ENCODE assay signal across 11 cellular contexts in the genomic region with DNA sequence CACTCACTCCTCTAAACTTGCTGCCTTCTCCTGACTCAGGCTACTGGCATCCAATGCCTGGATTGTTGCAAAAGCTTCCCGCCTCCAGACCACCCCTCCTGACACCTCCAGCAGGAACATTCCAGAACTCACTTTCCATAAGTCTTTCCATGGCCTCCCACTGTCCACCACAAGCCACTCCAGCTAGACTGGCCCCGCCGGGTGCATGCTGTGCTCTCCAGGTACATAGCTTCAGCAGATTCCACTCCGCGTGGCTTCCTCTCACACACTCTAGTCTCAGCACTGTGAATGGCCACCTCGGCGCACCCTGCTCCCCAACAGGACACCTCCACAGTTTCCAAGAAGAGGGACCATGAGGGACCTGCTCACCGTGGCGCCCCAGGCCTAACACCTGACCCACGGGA. TPM values are rescaled to one million over a fixed set of nuclear protein-coding genes. Genes with fewer than 3 reads are reported as not detected.
DNase-seq lines count a peak whose midpoint lies in the region; ATAC-seq, FAIRE-seq and TF ChIP-seq lines count a peak whose summit lies in the region.
"Had no signal": no experiment of that assay in that cellular context is flagged by ENCODE, and none has a peak within 500 bp of the region (broad histone marks: within the 10 kb centered on the region; RNA-seq: fewer than 3 reads in every experiment).

No MANE protein-coding gene starts in this region.

- H3K36me3 Mint-ChIP-seq in GM23338 (ENCODE audit: low read depth): peaks cover 52% of the 10 kb centered on the region
- peaks cover 46% of the 10 kb centered on the region for H3K36me3 Mint-ChIP-seq in astrocyte (ENCODE audit: low read depth, unreplicated experiment)

- no peak for DNase-seq in A673 (ENCODE audit: low spot score)
- no peak for DNase-seq in GM23338 (ENCODE audit: low spot score)
- DNase-seq in astrocyte (ENCODE audit: low read depth): peak; percentile 67
- no peak for DNase-seq in mesenchymal stem cell
- no peak for DNase-seq in foreskin keratinocyte
- DNase-seq in vagina (ENCODE audit: extremely low spot score in 2 of 2): no peak
- DNase-seq: NCI-H2107 had no signal

- H3K9me3 ChIP-seq in A673 (ENCODE audit: low read depth, low read length, poor library complexity, severe bottlenecking) (no peaks in the 10 kb centered on the region), astrocyte (ENCODE audit: insufficient read depth, low read depth, low read length) (no peaks in the 10 kb centered on the region), mesenchymal stem cell (ENCODE audit: control insufficient read depth, low read length) (no peaks in the 10 kb centered on the region), vagina (no peaks in the 10 kb centered on the region)

- FAIRE-seq in astrocyte (lab: Jason Lieb, UNC): no peak

- H3K36me3 ChIP-seq in A673 (ENCODE audit: insufficient read depth, low read length, poor library complexity, severe bottlenecking) (peaks cover 58% of the 10 kb centered on the region), GM23338 (ENCODE audit: insufficient read depth) (peaks cover 11% of the 10 kb centered on the region; the same call in 1 of the 2 replicates), astrocyte (ENCODE audit: insufficient read depth, low read length) (peaks cover 10% of the 10 kb centered on the region), mesenchymal stem cell (ENCODE audit: control insufficient read depth in 1 of 2, insufficient read depth in 2 of 2, low read depth in 1 of 2, low read length in 2 of 2) (peaks cover 54 to 60% of the 10 kb centered on the region in 2 experiments), vagina (peaks cover 0 to 22% of the 10 kb centered on the region in 2 donors)

- no peaks in the 10 kb centered on the region for H3K27me3 ChIP-seq in A673 (replicated peaks; ENCODE audit: insufficient read depth, low read depth, low read length, poor library complexity)
- H3K27me3 ChIP-seq in GM23338 (ENCODE audit: insufficient read depth): no peaks in the 10 kb centered on the region
- no peaks in the 10 kb centered on the region for H3K27me3 ChIP-seq in astrocyte (ENCODE audit: insufficient read depth, low read length)
- no peaks in the 10 kb centered on the region for H3K27me3 ChIP-seq in mesenchymal stem cell (ENCODE audit: control insufficient read depth in 1 of 2, insufficient read depth in 1 of 2, low read length in 2 of 2)
- no peaks in the 10 kb centered on the region for H3K27me3 ChIP-seq in foreskin keratinocyte
- no peaks in the 10 kb centered on the region for H3K27me3 ChIP-seq in vagina

- H3K4me2 ChIP-seq in GM23338 (no peak overlapping the region), astrocyte (ENCODE audit: low read length) (peak overlapping the region; percentile 75), mesenchymal stem cell (ENCODE audit: low read length, poor library complexity, severe bottlenecking) (no peak overlapping the region)
- H3K4me2 ChIP-seq: KMS-11 had no signal

- peak overlapping the region in 1 of 2 experiments; percentile 54 for H3K18ac ChIP-seq in mesenchymal stem cell (ENCODE audit: low read depth in 1 of 2, low read length in 2 of 2)

- peaks cover 5% of the 10 kb centered on the region for H3K79me2 ChIP-seq in GM23338 (replicated peaks; ENCODE audit: insufficient read depth)
- H3K79me2 ChIP-seq in astrocyte (ENCODE audit: insufficient read depth, low read length): peaks cover 61% of the 10 kb centered on the region

- H3K79me1 ChIP-seq in mesenchymal stem cell (replicated peaks; ENCODE audit: low read length, poor library complexity, severe bottlenecking): peaks cover 16% of the 10 kb centered on the region

- 92% methylated on average over 10 of the region's 10 CpGs for WGBS in mesenchymal stem cell

- no peak overlapping the region for H2BK120ac ChIP-seq in mesenchymal stem cell (ENCODE audit: low read depth, low read length)

- POLR2A ChIA-PET in A673 (lab: Charles Lee; ENCODE audit: low non-redundant PET): no interaction called here

- no peak for TF ChIP-seq POLR2A in vagina (IDR thresholded peaks at IDR 0.05)

- H3K4me1 Mint-ChIP-seq in GM23338: no peaks in the 10 kb centered on the region; the same call in 2 of the 3 replicates
- H3K4me1 Mint-ChIP-seq in astrocyte (ENCODE audit: low read depth, unreplicated experiment): peaks cover 64% of the 10 kb centered on the region

- peak overlapping the region in 1 of 2 experiments; percentile 56 for H3K4ac ChIP-seq in mesenchymal stem cell (ENCODE audit: low read depth in 1 of 2, low read length in 2 of 2)

- no TSS peak for BruUV-seq in A673 (replicated peaks; lab: Mats Ljungman, UMichigan)

- H2AFZ ChIP-seq in GM23338: no peak overlapping the region
- H2AFZ ChIP-seq in astrocyte (ENCODE audit: low read depth, low read length): no peak overlapping the region
- H2AFZ ChIP-seq in mesenchymal stem cell (ENCODE audit: low read depth, low read length): no peak overlapping the region

- ATAC-seq in GM23338 (no peak), foreskin keratinocyte (no peak), HG02759 (IDR thresholded peaks at IDR 0.05; ENCODE audit: unreplicated experiment) (no peak), HG03159 (IDR thresholded peaks at IDR 0.05; ENCODE audit: unreplicated experiment) (no peak)

- H3K4me3 ChIP-seq in A673 (ENCODE audit: low read depth, low read length, poor library complexity, severe bottlenecking) (no peak overlapping the region), GM23338 (no peak overlapping the region), astrocyte (ENCODE audit: insufficient read depth, low read depth, low read length) (no peak overlapping the region), mesenchymal stem cell (ENCODE audit: insufficient read depth in 1 of 2, low read depth in 1 of 2, low read length in 2 of 2) (no peak overlapping the region), vagina (no peak overlapping the region)

- H3K23ac ChIP-seq in mesenchymal stem cell (ENCODE audit: low read length in 2 of 2): no peak overlapping the region

- peaks cover 21% of the 10 kb centered on the region for H3K4me1 ChIP-seq in A673 (ENCODE audit: insufficient read depth, low read length, poor library complexity, severe bottlenecking)
- no peaks in the 10 kb centered on the region for H3K4me1 ChIP-seq in GM23338 (ENCODE audit: insufficient read depth)
- H3K4me1 ChIP-seq in astrocyte (ENCODE audit: insufficient read depth, low read length): peaks cover 68% of the 10 kb centered on the region
- peaks cover 62% of the 10 kb centered on the region for H3K4me1 ChIP-seq in mesenchymal stem cell (ENCODE audit: control insufficient read depth, insufficient read depth, low read depth, low read length)
- peaks cover 16% of the 10 kb centered on the region for H3K4me1 ChIP-seq in foreskin keratinocyte
- peaks cover 25% of the 10 kb centered on the region for H3K4me1 ChIP-seq in vagina

- H2BK5ac ChIP-seq in mesenchymal stem cell (ENCODE audit: low read depth, low read length, poor library complexity, severe bottlenecking): no peak overlapping the region

- H3K27ac Mint-ChIP-seq in GM23338: peak overlapping the region; percentile 51; the same call in 1 of the 2 replicates
- peak overlapping the region; percentile 97 for H3K27ac Mint-ChIP-seq in astrocyte (ENCODE audit: unreplicated experiment)

- no peak overlapping the region for H2BK12ac ChIP-seq in mesenchymal stem cell (ENCODE audit: low read length in 2 of 2)

- no peaks in the 10 kb centered on the region for H3F3A ChIP-seq in GM23338 (replicated peaks; ENCODE audit: low read depth)

- H3K27ac ChIP-seq in A673 (ENCODE audit: low read depth, low read length, poor library complexity, severe bottlenecking): peak overlapping the region; percentile 52
- H3K27ac ChIP-seq in GM23338 (ENCODE audit: low read depth): no peak overlapping the region
- H3K27ac ChIP-seq in astrocyte (ENCODE audit: low read depth, low read length): peak overlapping the region; percentile 85
- H3K27ac ChIP-seq in mesenchymal stem cell (ENCODE audit: low read length, poor library complexity, severe bottlenecking): peak overlapping the region; percentile 89
- H3K27ac ChIP-seq in foreskin keratinocyte: no peak overlapping the region
- H3K27ac ChIP-seq in vagina: no peak overlapping the region
- H3K27ac ChIP-seq: KMS-11 had no signal

- H3K4me3 Mint-ChIP-seq in GM23338 (no peak overlapping the region; the same call in 2 of the 3 replicates), astrocyte (ENCODE audit: unreplicated experiment) (peak overlapping the region; percentile 77)
- H3K4me3 Mint-ChIP-seq: T-helper 2 cell treated with Interferon-gamma antibody and Interleukin-4, amounts not matched to agents 5 μg/mL and 100 μg/mL, for 36 hours had no signal

- no peak overlapping the region for H4K91ac ChIP-seq in mesenchymal stem cell (ENCODE audit: low read length)

- TF ChIP-seq CTCF in A673 (conservative IDR thresholded peaks at IDR 0.05; ENCODE audit: low read depth, low read length): no peak
- TF ChIP-seq CTCF in GM23338 (conservative IDR thresholded peaks at IDR 0.05; ENCODE audit: low read depth in 2 of 2): no peak
- TF ChIP-seq CTCF in astrocyte (IDR thresholded peaks at IDR 0.05; ENCODE audit: insufficient read depth, low read depth, low read length): no peak
- TF ChIP-seq CTCF in foreskin keratinocyte (conservative IDR thresholded peaks at IDR 0.05): no peak
- no peak for TF ChIP-seq CTCF in vagina (IDR thresholded peaks at IDR 0.05)

- peaks cover 28% of the 10 kb centered on the region for H4K20me1 ChIP-seq in GM23338 (replicated peaks; ENCODE audit: insufficient read depth)
- H4K20me1 ChIP-seq in astrocyte (ENCODE audit: insufficient read depth, low read length): peaks cover 18% of the 10 kb centered on the region

- H2AK5ac ChIP-seq in mesenchymal stem cell (ENCODE audit: low read length, severe bottlenecking): peak overlapping the region; percentile 76

- H3K9ac ChIP-seq in astrocyte (ENCODE audit: low read length) (peak overlapping the region; percentile 51), mesenchymal stem cell (ENCODE audit: low read length) (no peak overlapping the region)
- H3K9ac ChIP-seq: KMS-11 had no signal

- peak overlapping the region; percentile 12 for H2BK15ac ChIP-seq in mesenchymal stem cell (ENCODE audit: low read depth, poor library complexity, severe bottlenecking)

- intact Hi-C loops in A673 (cut with micrococcal nuclease; ENCODE audit: unreplicated experiment): no loop called here
- intact Hi-C loops in vagina (cut with DNase I): no loop called here

- H3K9me2 ChIP-seq in GM23338 (ENCODE audit: insufficient read depth): no peaks in the 10 kb centered on the region

- peak overlapping the region in 1 of 2 experiments; percentile 49 for H3K14ac ChIP-seq in mesenchymal stem cell (ENCODE audit: low read length in 2 of 2)

- no peaks in the 10 kb centered on the region; the same call in 2 of the 3 replicates for H3K9me3 Mint-ChIP-seq in GM23338
- peaks cover 2% of the 10 kb centered on the region for H3K9me3 Mint-ChIP-seq in astrocyte (ENCODE audit: unreplicated experiment)
- H3K9me3 Mint-ChIP-seq: T-helper 2 cell treated with Interferon-gamma antibody and Interleukin-4, amounts not matched to agents 5 μg/mL and 100 μg/mL, for 36 hours had no signal

- H3K27me3 Mint-ChIP-seq in GM23338 (ENCODE audit: insufficient read depth, low read depth, poor library complexity): peaks cover 5% of the 10 kb centered on the region
- no peaks in the 10 kb centered on the region for H3K27me3 Mint-ChIP-seq in astrocyte (ENCODE audit: low read depth, unreplicated experiment)

- CTCF ChIA-PET in A673 (lab: Charles Lee): no interaction called here

- H4K8ac ChIP-seq in mesenchymal stem cell (ENCODE audit: low read length): no peak overlapping the region

RNA-seq across cellular contexts. Expression of a gene that starts 25.9 kb away (rescaled TPM):
- total RNA-seq in A673 (2021): 49.4 and 49.5 TPM in 2 replicates
- 50.5 and 52.8 TPM in 2 replicates for total RNA-seq in GM23338 (2014; rRNA removed; shearing (Covaris generic))
- 16.0 and 16.2 TPM in 2 replicates for polyA plus RNA-seq in GM23338 (2016; fragmentation: Nextera tagmentation; extraction: Ambion mirVana)
- 35.8 and 38.9 TPM in 2 replicates for total RNA-seq in astrocyte
- polyA plus RNA-seq in mesenchymal stem cell (2013, experiment 1 of 2): 10.1 TPM
- polyA plus RNA-seq in mesenchymal stem cell (2013, experiment 2 of 2): 10.3 TPM
- total RNA-seq in foreskin keratinocyte: 17.3 and 19.9 TPM in 2 replicates
- 14.9 and 15.9 TPM in 2 replicates for polyA plus RNA-seq in foreskin keratinocyte
- 21.4 TPM for total RNA-seq in vagina

RNA-seq across cellular contexts. Expression of a gene that starts 49.9 kb away (rescaled TPM):
- total RNA-seq in A673 (2021): 0.26 and 0.31 TPM in 2 replicates
- 1.6 TPM in 1 of 2 replicates, not detected in the other for total RNA-seq in GM23338 (2014; rRNA removed; shearing (Covaris generic))
- polyA plus RNA-seq in GM23338 (2016; fragmentation: Nextera tagmentation; extraction: Ambion mirVana): 0.13 TPM in 1 of 2 replicates, not detected in the other
- total RNA-seq in astrocyte: 5.6 and 8.0 TPM in 2 replicates
- 0.23 TPM for polyA plus RNA-seq in mesenchymal stem cell (2013, experiment 1 of 2)
- polyA plus RNA-seq in mesenchymal stem cell (2013, experiment 2 of 2): 0.15 TPM
- total RNA-seq in foreskin keratinocyte: not detected in 2 replicates
- polyA plus RNA-seq in foreskin keratinocyte: not detected in 2 replicates
- total RNA-seq in vagina: 6.6 TPM

RNA-seq across cellular contexts. Expression of a gene that starts 58.9 kb away (rescaled TPM):
- 188 and 195 TPM in 2 replicates for total RNA-seq in A673 (2021)
- total RNA-seq in GM23338 (2014; rRNA removed; shearing (Covaris generic)): 54.3 and 79.1 TPM in 2 replicates
- polyA plus RNA-seq in GM23338 (2016; fragmentation: Nextera tagmentation; extraction: Ambion mirVana): 23.0 and 24.1 TPM in 2 replicates
- 125 and 127 TPM in 2 replicates for total RNA-seq in astrocyte
- 76.1 TPM for polyA plus RNA-seq in mesenchymal stem cell (2013, experiment 1 of 2)
- 80.0 TPM for polyA plus RNA-seq in mesenchymal stem cell (2013, experiment 2 of 2)
- total RNA-seq in foreskin keratinocyte: 63.3 and 63.7 TPM in 2 replicates
- polyA plus RNA-seq in foreskin keratinocyte: 35.0 and 35.6 TPM in 2 replicates
- 68.3 TPM for total RNA-seq in vagina

RNA-seq across cellular contexts. Expression of a gene that starts 59.0 kb away (rescaled TPM):
- total RNA-seq in A673 (2021): 0.74 and 1.1 TPM in 2 replicates
- 0.31 and 0.66 TPM in 2 replicates for total RNA-seq in GM23338 (2014; rRNA removed; shearing (Covaris generic))
- polyA plus RNA-seq in GM23338 (2016; fragmentation: Nextera tagmentation; extraction: Ambion mirVana): 1.2 and 1.5 TPM in 2 replicates
- total RNA-seq in astrocyte: 2.7 and 3.2 TPM in 2 replicates
- 2.0 TPM for polyA plus RNA-seq in mesenchymal stem cell (2013, experiment 1 of 2)
- 1.8 TPM for polyA plus RNA-seq in mesenchymal stem cell (2013, experiment 2 of 2)
- 0.67 and 0.71 TPM in 2 replicates for total RNA-seq in foreskin keratinocyte
- polyA plus RNA-seq in foreskin keratinocyte: 0.79 and 1.3 TPM in 2 replicates
- total RNA-seq in vagina: not detected

Comparison
In these comparisons a context has a peak if more than half of its experiments do, and no peak if none do; other contexts are left out.
1. H3K27ac ChIP-seq: peak in A673 (single experiment), astrocyte (single experiment) and mesenchymal stem cell (single experiment); none in GM23338 (single experiment), foreskin keratinocyte (single experiment) and vagina (single experiment).